ENCODE assay signal across 22 cellular contexts in the genomic region with DNA sequence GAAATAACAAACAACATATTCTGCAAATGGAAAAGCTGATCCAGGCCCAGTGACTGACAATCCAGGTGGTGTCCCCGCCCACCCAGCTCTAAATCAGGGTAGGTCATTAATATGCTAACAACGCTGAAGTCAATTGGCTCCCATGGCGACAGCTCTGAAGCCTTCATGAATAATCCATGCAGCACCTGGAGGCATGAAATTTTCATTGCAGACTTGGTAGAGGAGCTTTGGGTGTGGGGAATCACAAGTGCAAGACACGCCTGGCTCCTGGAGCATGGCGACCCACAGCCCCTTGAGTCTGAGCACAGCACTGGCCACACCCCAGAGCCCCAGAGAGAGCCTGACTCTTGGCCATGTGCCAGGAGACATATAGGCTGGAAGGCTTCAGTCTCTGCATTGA.
DNase-seq lines count a peak whose midpoint lies in the region.
"Had no signal": no experiment of that assay in that cellular context is flagged by ENCODE, and none has a peak within 500 bp of the region (broad histone marks: within the 10 kb centered on the region; RNA-seq: fewer than 3 reads in every experiment).

No MANE protein-coding gene starts in this region.

- no peaks in the 10 kb centered on the region for H3K36me3 ChIP-seq in MG63
- H3K36me3 ChIP-seq: esophagus squamous epithelium, neutrophil had no signal

- peak; percentile 49 to 99 (median 86) for DNase-seq in NCI-H1417 (lab: John Stamatoyannopoulos, UW)
- DNase-seq in NCI-H1417 treated with DMSO at 0.1 percent for 48 hours (lab: John Stamatoyannopoulos, UW) = no peak
- DNase-seq in NCI-H2171 treated with DMSO at 0.1 percent for 48 hours (lab: John Stamatoyannopoulos, UW) = peak; percentile 55
- peak; percentile 11 for DNase-seq in SHP77 treated with DMSO at 0.1 percent for 48 hours (lab: John Stamatoyannopoulos, UW)
- peak; percentile 56 for DNase-seq in renal cortical epithelial cell (ENCODE audit: low read depth)
- DNase-seq in UCSD-AML1 (lab: John Stamatoyannopoulos, UW; ENCODE audit: unreplicated experiment) = no peak
- no peak for DNase-seq in MG63
- no peak for DNase-seq in hepatic stellate cell (ENCODE audit: low spot score)
- DNase-seq: activated B cell treated with CpG ODN at 0.5 μM for 24 hours; activated CD4-positive, alpha-beta memory T cell treated with anti-CD3 and anti-CD28 coated beads, Interleukin-2, amount 10 ng/mL, durations not matched to agents 7 days and 5 days; activated naive CD4-positive, alpha-beta T cell treated with anti-CD3 and anti-CD28 coated beads, Interleukin-2, amount 10 ng/mL, durations not matched to agents 7 days and 5 days; activated T-cell treated with anti-CD3 and anti-CD28 coated beads, Interleukin-2, amount 50 U/mL, for 1 hour; C1 segment of cervical spinal cord; DND-41; effector CD4-positive, alpha-beta T cell; esophagus squamous epithelium; left ventricle myocardium superior; SIG-M5; stimulated activated CD4-positive, alpha-beta T cell treated with anti-CD3 and anti-CD28 coated beads, Interleukin-12 subunit alpha, Interleukin-12 subunit beta, amount 100 ng/mL, for 4 hours; stimulated activated CD8-positive, alpha-beta memory T cell treated with anti-CD3 and anti-CD28 coated beads, Interleukin-4, amount 100 ng/mL, for 48 hours; T-helper 2 cell had no signal

- no peak overlapping the region for H3K4me3 ChIP-seq in MG63
- H3K4me3 ChIP-seq: esophagus squamous epithelium had no signal

- no peaks in the 10 kb centered on the region for H3K9me3 ChIP-seq in MG63
- H3K9me3 ChIP-seq: neutrophil had no signal

- H3K27me3 ChIP-seq in MG63 = no peaks in the 10 kb centered on the region
- H3K27me3 ChIP-seq: esophagus squamous epithelium, neutrophil had no signal

Comparison
In these comparisons a context has a peak if more than half of its experiments do, and no peak if none do; other contexts are left out.
1. DNase-seq: peak in NCI-H1417 (3 of 3), NCI-H2171 treated with DMSO at 0.1 percent for 48 hours (single experiment), SHP77 treated with DMSO at 0.1 percent for 48 hours (single experiment) and renal cortical epithelial cell (single experiment); none in NCI-H1417 treated with DMSO at 0.1 percent for 48 hours (single experiment), UCSD-AML1 (single experiment), MG63 (single experiment) and hepatic stellate cell (single experiment).